2 cellular contexts compared by ENCODE assay signal in genomic region chr7:116400526-116400925, GRCh38.
TF ChIP-seq lines count a peak whose summit lies in the region.

No MANE protein-coding gene starts in this region.

TF ChIP-seq in A549, 52 proteins besides CTCF, POLR2A, EP300 and RAD21:
- TF ChIP-seq, protein P1, sequence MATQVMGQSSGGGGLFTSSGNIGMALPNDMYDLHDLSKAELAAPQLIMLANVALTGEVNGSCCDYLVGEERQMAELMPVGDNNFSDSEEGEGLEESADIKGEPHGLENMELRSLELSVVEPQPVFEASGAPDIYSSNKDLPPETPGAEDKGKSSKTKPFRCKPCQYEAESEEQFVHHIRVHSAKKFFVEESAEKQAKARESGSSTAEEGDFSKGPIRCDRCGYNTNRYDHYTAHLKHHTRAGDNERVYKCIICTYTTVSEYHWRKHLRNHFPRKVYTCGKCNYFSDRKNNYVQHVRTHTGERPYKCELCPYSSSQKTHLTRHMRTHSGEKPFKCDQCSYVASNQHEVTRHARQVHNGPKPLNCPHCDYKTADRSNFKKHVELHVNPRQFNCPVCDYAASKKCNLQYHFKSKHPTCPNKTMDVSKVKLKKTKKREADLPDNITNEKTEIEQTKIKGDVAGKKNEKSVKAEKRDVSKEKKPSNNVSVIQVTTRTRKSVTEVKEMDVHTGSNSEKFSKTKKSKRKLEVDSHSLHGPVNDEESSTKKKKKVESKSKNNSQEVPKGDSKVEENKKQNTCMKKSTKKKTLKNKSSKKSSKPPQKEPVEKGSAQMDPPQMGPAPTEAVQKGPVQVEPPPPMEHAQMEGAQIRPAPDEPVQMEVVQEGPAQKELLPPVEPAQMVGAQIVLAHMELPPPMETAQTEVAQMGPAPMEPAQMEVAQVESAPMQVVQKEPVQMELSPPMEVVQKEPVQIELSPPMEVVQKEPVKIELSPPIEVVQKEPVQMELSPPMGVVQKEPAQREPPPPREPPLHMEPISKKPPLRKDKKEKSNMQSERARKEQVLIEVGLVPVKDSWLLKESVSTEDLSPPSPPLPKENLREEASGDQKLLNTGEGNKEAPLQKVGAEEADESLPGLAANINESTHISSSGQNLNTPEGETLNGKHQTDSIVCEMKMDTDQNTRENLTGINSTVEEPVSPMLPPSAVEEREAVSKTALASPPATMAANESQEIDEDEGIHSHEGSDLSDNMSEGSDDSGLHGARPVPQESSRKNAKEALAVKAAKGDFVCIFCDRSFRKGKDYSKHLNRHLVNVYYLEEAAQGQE (IDR thresholded peaks at IDR 0.05): no peak
- TF ChIP-seq CHD4 (IDR thresholded peaks at IDR 0.05; ENCODE audit: borderline replicate concordance): no peak
- TF ChIP-seq TFCP2L1 (CRISPR knock-in tag; IDR thresholded peaks at IDR 0.05): no peak
- TF ChIP-seq, protein P2, sequence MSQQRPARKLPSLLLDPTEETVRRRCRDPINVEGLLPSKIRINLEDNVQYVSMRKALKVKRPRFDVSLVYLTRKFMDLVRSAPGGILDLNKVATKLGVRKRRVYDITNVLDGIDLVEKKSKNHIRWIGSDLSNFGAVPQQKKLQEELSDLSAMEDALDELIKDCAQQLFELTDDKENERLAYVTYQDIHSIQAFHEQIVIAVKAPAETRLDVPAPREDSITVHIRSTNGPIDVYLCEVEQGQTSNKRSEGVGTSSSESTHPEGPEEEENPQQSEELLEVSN (IDR thresholded peaks at IDR 0.05; ENCODE audit: borderline replicate concordance, low read depth): no peak
- TF ChIP-seq JUNB (IDR thresholded peaks at IDR 0.05): no peak
- TF ChIP-seq, protein P3, sequence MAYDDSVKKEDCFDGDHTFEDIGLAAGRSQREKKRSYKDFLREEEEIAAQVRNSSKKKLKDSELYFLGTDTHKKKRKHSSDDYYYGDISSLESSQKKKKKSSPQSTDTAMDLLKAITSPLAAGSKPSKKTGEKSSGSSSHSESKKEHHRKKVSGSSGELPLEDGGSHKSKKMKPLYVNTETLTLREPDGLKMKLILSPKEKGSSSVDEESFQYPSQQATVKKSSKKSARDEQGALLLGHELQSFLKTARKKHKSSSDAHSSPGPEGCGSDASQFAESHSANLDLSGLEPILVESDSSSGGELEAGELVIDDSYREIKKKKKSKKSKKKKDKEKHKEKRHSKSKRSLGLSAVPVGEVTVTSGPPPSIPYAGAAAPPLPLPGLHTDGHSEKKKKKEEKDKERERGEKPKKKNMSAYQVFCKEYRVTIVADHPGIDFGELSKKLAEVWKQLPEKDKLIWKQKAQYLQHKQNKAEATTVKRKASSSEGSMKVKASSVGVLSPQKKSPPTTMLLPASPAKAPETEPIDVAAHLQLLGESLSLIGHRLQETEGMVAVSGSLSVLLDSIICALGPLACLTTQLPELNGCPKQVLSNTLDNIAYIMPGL (CRISPR knock-in tag; IDR thresholded peaks at IDR 0.05; ENCODE audit: borderline replicate concordance): no peak

TF ChIP-seq in IMR-90, 13 proteins besides CTCF, POLR2A, EP300 and RAD21:
- TF ChIP-seq RCOR1 (IDR thresholded peaks at IDR 0.05; ENCODE audit: insufficient replicate concordance, low read length): no peak
- TF ChIP-seq SMC3 (IDR thresholded peaks at IDR 0.05; ENCODE audit: low read depth, low read length): no peak
- TF ChIP-seq NFE2L2 (IDR thresholded peaks at IDR 0.05; ENCODE audit: low read depth, low read length): no peak
- no peak for TF ChIP-seq FOS (IDR thresholded peaks at IDR 0.05; ENCODE audit: low read depth, low read length)
- no peak for TF ChIP-seq MXI1 (IDR thresholded peaks at IDR 0.05; ENCODE audit: borderline replicate concordance, low read depth, low read length)
- TF ChIP-seq RFX5 (IDR thresholded peaks at IDR 0.05; ENCODE audit: low read depth, low read length): no peak
- TF ChIP-seq, protein P4, sequence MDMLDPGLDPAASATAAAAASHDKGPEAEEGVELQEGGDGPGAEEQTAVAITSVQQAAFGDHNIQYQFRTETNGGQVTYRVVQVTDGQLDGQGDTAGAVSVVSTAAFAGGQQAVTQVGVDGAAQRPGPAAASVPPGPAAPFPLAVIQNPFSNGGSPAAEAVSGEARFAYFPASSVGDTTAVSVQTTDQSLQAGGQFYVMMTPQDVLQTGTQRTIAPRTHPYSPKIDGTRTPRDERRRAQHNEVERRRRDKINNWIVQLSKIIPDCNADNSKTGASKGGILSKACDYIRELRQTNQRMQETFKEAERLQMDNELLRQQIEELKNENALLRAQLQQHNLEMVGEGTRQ (IDR thresholded peaks at IDR 0.05; ENCODE audit: low read depth, low read length): no peak
- no peak for TF ChIP-seq MAFK (IDR thresholded peaks at IDR 0.05; ENCODE audit: low read depth, low read length)
- no peak for TF ChIP-seq CHD1 (IDR thresholded peaks at IDR 0.05; ENCODE audit: low read depth, low read length)
- TF ChIP-seq ELK1 (IDR thresholded peaks at IDR 0.05; ENCODE audit: borderline replicate concordance, low read depth, low read length): no peak
- no peak for TF ChIP-seq CEBPB (IDR thresholded peaks at IDR 0.05; ENCODE audit: low read depth, low read length)
- TF ChIP-seq BHLHE40 (IDR thresholded peaks at IDR 0.05; ENCODE audit: low read depth, low read length): no peak
- no peak for TF ChIP-seq MAZ (IDR thresholded peaks at IDR 0.05; ENCODE audit: borderline replicate concordance, low read depth, low read length)
TF ChIP-seq in IMR-90: peak in this region for 0.
